Comparison of ENCODE assay signal across 1 cellular context in genomic region chr5:132272341-132273210, GRCh38.
TF ChIP-seq lines count a peak whose summit lies in the region.

No MANE protein-coding gene starts in this region.

TF ChIP-seq in HCT116, 20 proteins besides CTCF, POLR2A, EP300 and RAD21 (continued from another document):
- no peak for TF ChIP-seq ATF3 (IDR thresholded peaks at IDR 0.05)
- no peak for TF ChIP-seq CEBPB (IDR thresholded peaks at IDR 0.05; ENCODE audit: low read depth)
- no peak for TF ChIP-seq ELF1 (IDR thresholded peaks at IDR 0.05; ENCODE audit: borderline replicate concordance, low read depth)
- TF ChIP-seq REST (IDR thresholded peaks at IDR 0.05; ENCODE audit: low read depth) = no peak
- TF ChIP-seq EZH2 (IDR thresholded peaks at IDR 0.05) = no peak
- TF ChIP-seq CBX3 (IDR thresholded peaks at IDR 0.05; ENCODE audit: low read depth) = no peak
